ENCODE assay signal across 9 cellular contexts in genomic region chr5:130720355-130720754, GRCh38.
DNase-seq lines count a peak whose midpoint lies in the region; TF ChIP-seq lines count a peak whose summit lies in the region.
"Had no signal": no experiment of that assay in that cellular context is flagged by ENCODE, and none has a peak within 500 bp of the region (broad histone marks: within the 10 kb centered on the region; RNA-seq: fewer than 3 reads in every experiment).

No MANE protein-coding gene starts in this region.

- peaks cover 7% of the 10 kb centered on the region for H3K9me3 Mint-ChIP-seq in osteocyte (ENCODE audit: unreplicated experiment)

- H3K4me3 Mint-ChIP-seq in osteocyte (ENCODE audit: unreplicated experiment) = no peak overlapping the region

- peak; percentile 9 for DNase-seq in NCI-H1436 (lab: John Stamatoyannopoulos, UW)
- DNase-seq in NCI-H1436 treated with DMSO at 0.1 percent for 48 hours (lab: John Stamatoyannopoulos, UW) = no peak
- peak; percentile 35 for DNase-seq in NB4 (ENCODE audit: low read depth)
- peak; percentile 40 for DNase-seq in dedifferentiated amniotic fluid mesenchymal stem cell (ENCODE audit: extremely low spot score)
- DNase-seq in osteocyte (ENCODE audit: extremely low spot score, unreplicated experiment) = no peak
- no peak for DNase-seq in C1 segment of cervical spinal cord (lab: John Stamatoyannopoulos, UW)
- no peak for DNase-seq in mesenteric fat pad (ENCODE audit: low spot score)
- no peak for DNase-seq in NCI-H1092 (lab: John Stamatoyannopoulos, UW)

- no peak overlapping the region for H3K4me3 ChIP-seq in NB4 (ENCODE audit: low read depth, low read length)
- H3K4me3 ChIP-seq: BLaER1 had no signal

- H3K4me1 Mint-ChIP-seq in osteocyte (ENCODE audit: unreplicated experiment) = peaks cover 5% of the 10 kb centered on the region

- no peak for TF ChIP-seq POLR2A in NB4 (IDR thresholded peaks at IDR 0.05; ENCODE audit: extremely low read depth, insufficient read length)

- peak; percentile 30 for TF ChIP-seq CTCF in NB4 (IDR thresholded peaks at IDR 0.05; ENCODE audit: low read depth, low read length)
- peak; percentile 79 for TF ChIP-seq CTCF in osteocyte (IDR thresholded peaks at IDR 0.05)

- H3K36me3 Mint-ChIP-seq in osteocyte (ENCODE audit: unreplicated experiment) = no peaks in the 10 kb centered on the region

- H3K27ac Mint-ChIP-seq in osteocyte (ENCODE audit: unreplicated experiment) = no peak overlapping the region

- no peaks in the 10 kb centered on the region for H3K27me3 Mint-ChIP-seq in osteocyte (ENCODE audit: unreplicated experiment)

Comparison
In these comparisons a context has a peak if more than half of its experiments do, and no peak if none do; other contexts are left out.
1. DNase-seq: peak in NCI-H1436 (single experiment), NB4 (single experiment) and dedifferentiated amniotic fluid mesenchymal stem cell (single experiment); none in NCI-H1436 treated with DMSO at 0.1 percent for 48 hours (single experiment), osteocyte (single experiment), C1 segment of cervical spinal cord (0 of 14), mesenteric fat pad (single experiment) and NCI-H1092 (single experiment).